In genomic region chr3:153927107-153927506, GRCh38 we compare ENCODE assay signal across 8 cellular contexts.
DNase-seq lines count a peak whose midpoint lies in the region; ATAC-seq and TF ChIP-seq lines count a peak whose summit lies in the region.

No MANE protein-coding gene starts in this region.

- intact Hi-C loops in PC-9 (cut with micrococcal nuclease; ENCODE audit: unreplicated experiment), result loop anchor here (1.0 to 10.0 kb wide), 4 partner anchors 332 to 901 kb away; no protein-coding TSS in a partner anchor

- ATAC-seq in HG02623 (IDR thresholded peaks at IDR 0.05; ENCODE audit: unreplicated experiment) (no peak), HG02571 (IDR thresholded peaks at IDR 0.05; ENCODE audit: unreplicated experiment) (no peak), HG02884 (IDR thresholded peaks at IDR 0.05; ENCODE audit: unreplicated experiment) (no peak)

- H3K9me2 ChIP-seq in GM23248 (ENCODE audit: insufficient read depth) (no peaks in the 10 kb centered on the region), PC-9 (ENCODE audit: insufficient read depth) (no peaks in the 10 kb centered on the region)

- no peak overlapping the region for H3K9ac ChIP-seq in GM23248

- in situ Hi-C loops in GM23248 (cut with MboI), result loop anchor here (25.0 kb wide), 1 partner anchor 915 kb away; no protein-coding TSS in a partner anchor

- H3K36me3 ChIP-seq in GM23248 (ENCODE audit: low read depth) (no peaks in the 10 kb centered on the region), PC-9 (ENCODE audit: low read depth) (no peaks in the 10 kb centered on the region)

- BruUV-seq in PC-9 (replicated peaks; lab: Mats Ljungman, UMichigan), result no TSS peak

- H3K79me2 ChIP-seq in GM23248 (ENCODE audit: insufficient read depth) (no peaks in the 10 kb centered on the region), PC-9 (ENCODE audit: low read depth) (no peaks in the 10 kb centered on the region)

- no peak overlapping the region for H3K27ac ChIP-seq in GM23248
- no peak overlapping the region for H3K27ac ChIP-seq in PC-9

- 1 to 2% methylated on average over 5 of the region's 5 CpGs for WGBS in GM23248 (ENCODE audit: low coverage in 1 of 2, low lambda C conversion rate in 2 of 2, missing lambda C conversion rate in 2 of 2), 2 experiments

- H3K4me2 ChIP-seq in GM23248 (ENCODE audit: unreplicated experiment) (peak overlapping the region; percentile 72), PC-9 (no peak overlapping the region)

- peak overlapping the region; percentile 45 for H3K4me3 ChIP-seq in GM23248
- no peak overlapping the region for H3K4me3 ChIP-seq in PC-9

- no peaks in the 10 kb centered on the region for H4K20me1 ChIP-seq in GM23248 (ENCODE audit: insufficient read depth)
- no peaks in the 10 kb centered on the region for H4K20me1 ChIP-seq in PC-9 (ENCODE audit: insufficient read depth)

- DNase-seq in COLO829 (ENCODE audit: low spot score) (peak; percentile 67), GM23248 (peak; percentile 81), PC-9 (no peak), iPS-NIHi7 (ENCODE audit: extremely low spot score) (peak; percentile 16)
- DNase-seq in activated CD8-positive, alpha-beta memory T cell treated with anti-CD3 and anti-CD28 coated beads, Interleukin-2, amount 50 U/mL, for 48 hours, result no peak

- CTCF ChIA-PET in PC-9 (lab: Charles Lee), result no interaction called here

- H3K27me3 ChIP-seq in GM23248 (replicated peaks; ENCODE audit: insufficient read depth), result no peaks in the 10 kb centered on the region
- H3K27me3 ChIP-seq in PC-9 (ENCODE audit: insufficient read depth, low read depth), result no peaks in the 10 kb centered on the region

- H3F3A ChIP-seq in GM23248 (ENCODE audit: insufficient read depth) (peaks cover 8% of the 10 kb centered on the region; the same call in 1 of the 2 replicates), PC-9 (ENCODE audit: insufficient read depth, low read depth) (no peaks in the 10 kb centered on the region)

- peak; percentile 60 for TF ChIP-seq CTCF in PC-9 (conservative IDR thresholded peaks at IDR 0.05)

- H3K4me1 ChIP-seq in GM23248 (ENCODE audit: insufficient read depth) (0 out of 2 replicates have a peak, but pooled peaks cover 10% of the 10 kb centered on the region), PC-9 (replicated peaks; ENCODE audit: insufficient read depth) (no peaks in the 10 kb centered on the region)

- no peaks in the 10 kb centered on the region for H3K9me3 ChIP-seq in GM23248 (ENCODE audit: low read depth)
- no peaks in the 10 kb centered on the region for H3K9me3 ChIP-seq in PC-9 (ENCODE audit: insufficient read depth, low read depth)

- H2AFZ ChIP-seq in GM23248 (0 out of 2 replicates have a peak overlapping the region, but pooled peaks have one; percentile 0), PC-9 (no peak overlapping the region)

- POLR2A ChIA-PET in PC-9 (lab: Charles Lee; ENCODE audit: unreplicated experiment), result no interaction called here

Comparison
In these comparisons a context has a peak if more than half of its experiments do, and no peak if none do; other contexts are left out.
1. DNase-seq: peak in COLO829 (single experiment), GM23248 (single experiment) and iPS-NIHi7 (single experiment); none in PC-9 (0 of 2) and activated CD8-positive, alpha-beta memory T cell treated with anti-CD3 and anti-CD28 coated beads, Interleukin-2, amount 50 U/mL, for 48 hours (single experiment).